Comparison of ENCODE assay signal across 1 cellular context in the genomic region with DNA sequence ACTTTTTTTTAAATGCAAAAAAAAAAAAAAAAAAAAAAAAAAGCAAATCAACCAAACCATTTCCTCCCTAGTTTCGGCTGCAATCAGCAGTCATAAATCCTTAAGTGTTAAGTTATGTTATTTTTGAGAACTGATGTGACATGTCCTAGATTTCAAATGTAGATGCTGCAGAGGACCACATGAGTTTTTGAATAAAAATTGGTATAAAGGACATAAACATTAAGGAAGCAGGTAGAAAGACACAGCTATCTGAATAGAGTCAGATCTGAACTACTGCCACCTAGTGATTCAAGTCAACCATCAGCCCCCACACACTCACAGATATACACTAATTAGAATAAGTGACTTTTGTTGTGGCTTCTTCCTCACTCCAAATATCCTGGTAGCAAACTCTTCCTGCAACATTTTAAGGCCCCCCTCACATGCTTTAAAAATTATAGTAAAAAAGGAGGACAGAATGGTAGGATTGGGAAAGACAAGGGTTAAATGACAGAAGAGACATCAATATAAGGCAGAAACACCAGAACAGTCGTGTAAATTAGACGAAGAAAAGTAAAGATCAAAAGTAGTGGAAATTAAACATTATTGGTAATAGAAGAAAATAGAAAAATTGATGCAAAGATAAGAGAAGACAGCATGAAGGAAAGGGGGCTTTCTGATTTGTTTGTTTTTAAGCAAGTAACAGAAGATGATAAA.
TF ChIP-seq lines count a peak whose summit lies in the region.

No MANE protein-coding gene starts in this region.

TF ChIP-seq in GM23338, 12 proteins besides CTCF, POLR2A, EP300 and RAD21 (continued from another document):
- TF ChIP-seq JUNB (IDR thresholded peaks at IDR 0.05; ENCODE audit: unreplicated experiment) (no peak), EZH2 (IDR thresholded peaks at IDR 0.05; ENCODE audit: low read depth, unreplicated experiment) (no peak), ZNF331 (CRISPR knock-in tag; IDR thresholded peaks at IDR 0.05; ENCODE audit: low read depth) (no peak)
- TF ChIP-seq, protein P1, sequence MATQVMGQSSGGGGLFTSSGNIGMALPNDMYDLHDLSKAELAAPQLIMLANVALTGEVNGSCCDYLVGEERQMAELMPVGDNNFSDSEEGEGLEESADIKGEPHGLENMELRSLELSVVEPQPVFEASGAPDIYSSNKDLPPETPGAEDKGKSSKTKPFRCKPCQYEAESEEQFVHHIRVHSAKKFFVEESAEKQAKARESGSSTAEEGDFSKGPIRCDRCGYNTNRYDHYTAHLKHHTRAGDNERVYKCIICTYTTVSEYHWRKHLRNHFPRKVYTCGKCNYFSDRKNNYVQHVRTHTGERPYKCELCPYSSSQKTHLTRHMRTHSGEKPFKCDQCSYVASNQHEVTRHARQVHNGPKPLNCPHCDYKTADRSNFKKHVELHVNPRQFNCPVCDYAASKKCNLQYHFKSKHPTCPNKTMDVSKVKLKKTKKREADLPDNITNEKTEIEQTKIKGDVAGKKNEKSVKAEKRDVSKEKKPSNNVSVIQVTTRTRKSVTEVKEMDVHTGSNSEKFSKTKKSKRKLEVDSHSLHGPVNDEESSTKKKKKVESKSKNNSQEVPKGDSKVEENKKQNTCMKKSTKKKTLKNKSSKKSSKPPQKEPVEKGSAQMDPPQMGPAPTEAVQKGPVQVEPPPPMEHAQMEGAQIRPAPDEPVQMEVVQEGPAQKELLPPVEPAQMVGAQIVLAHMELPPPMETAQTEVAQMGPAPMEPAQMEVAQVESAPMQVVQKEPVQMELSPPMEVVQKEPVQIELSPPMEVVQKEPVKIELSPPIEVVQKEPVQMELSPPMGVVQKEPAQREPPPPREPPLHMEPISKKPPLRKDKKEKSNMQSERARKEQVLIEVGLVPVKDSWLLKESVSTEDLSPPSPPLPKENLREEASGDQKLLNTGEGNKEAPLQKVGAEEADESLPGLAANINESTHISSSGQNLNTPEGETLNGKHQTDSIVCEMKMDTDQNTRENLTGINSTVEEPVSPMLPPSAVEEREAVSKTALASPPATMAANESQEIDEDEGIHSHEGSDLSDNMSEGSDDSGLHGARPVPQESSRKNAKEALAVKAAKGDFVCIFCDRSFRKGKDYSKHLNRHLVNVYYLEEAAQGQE (IDR thresholded peaks at IDR 0.05; ENCODE audit: unreplicated experiment) = no peak
- TF ChIP-seq, protein P2, sequence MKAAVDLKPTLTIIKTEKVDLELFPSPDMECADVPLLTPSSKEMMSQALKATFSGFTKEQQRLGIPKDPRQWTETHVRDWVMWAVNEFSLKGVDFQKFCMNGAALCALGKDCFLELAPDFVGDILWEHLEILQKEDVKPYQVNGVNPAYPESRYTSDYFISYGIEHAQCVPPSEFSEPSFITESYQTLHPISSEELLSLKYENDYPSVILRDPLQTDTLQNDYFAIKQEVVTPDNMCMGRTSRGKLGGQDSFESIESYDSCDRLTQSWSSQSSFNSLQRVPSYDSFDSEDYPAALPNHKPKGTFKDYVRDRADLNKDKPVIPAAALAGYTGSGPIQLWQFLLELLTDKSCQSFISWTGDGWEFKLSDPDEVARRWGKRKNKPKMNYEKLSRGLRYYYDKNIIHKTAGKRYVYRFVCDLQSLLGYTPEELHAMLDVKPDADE (IDR thresholded peaks at IDR 0.05) = no peak
TF ChIP-seq in GM23338: peak in this region for 0.
